5 cellular contexts compared by ENCODE assay signal in genomic region chr19:54571994-54572620, GRCh38. TPM values are rescaled to one million over a fixed set of nuclear protein-coding genes. Genes with fewer than 3 reads are reported as not detected.
"Had no signal": no experiment of that assay in that cellular context is flagged by ENCODE, and none has a peak within 500 bp of the region (broad histone marks: within the 10 kb centered on the region; RNA-seq: fewer than 3 reads in every experiment).

No MANE protein-coding gene starts in this region.

RNA-seq across cellular contexts. Expression of gene LILRA2, which starts 1.5 kb away (rescaled TPM):
- total RNA-seq: cardiac muscle cell, fibroblast of villous mesenchyme, mesothelial cell of epicardium, smooth muscle cell, WTC11 had no signal
- polyA plus RNA-seq: cardiac muscle cell, smooth muscle cell had no signal

RNA-seq across cellular contexts. Expression of gene LILRA1, which starts 21.3 kb away (rescaled TPM):
- total RNA-seq: cardiac muscle cell, fibroblast of villous mesenchyme, mesothelial cell of epicardium, smooth muscle cell, WTC11 had no signal
- polyA plus RNA-seq: cardiac muscle cell, smooth muscle cell had no signal

RNA-seq across cellular contexts. Expression of gene LILRB1, which starts 58.2 kb away (rescaled TPM):
- total RNA-seq: cardiac muscle cell, fibroblast of villous mesenchyme, mesothelial cell of epicardium, smooth muscle cell, WTC11 had no signal
- polyA plus RNA-seq: cardiac muscle cell, smooth muscle cell had no signal
